Comparison of ENCODE assay signal across 9 cellular contexts in the genomic region with DNA sequence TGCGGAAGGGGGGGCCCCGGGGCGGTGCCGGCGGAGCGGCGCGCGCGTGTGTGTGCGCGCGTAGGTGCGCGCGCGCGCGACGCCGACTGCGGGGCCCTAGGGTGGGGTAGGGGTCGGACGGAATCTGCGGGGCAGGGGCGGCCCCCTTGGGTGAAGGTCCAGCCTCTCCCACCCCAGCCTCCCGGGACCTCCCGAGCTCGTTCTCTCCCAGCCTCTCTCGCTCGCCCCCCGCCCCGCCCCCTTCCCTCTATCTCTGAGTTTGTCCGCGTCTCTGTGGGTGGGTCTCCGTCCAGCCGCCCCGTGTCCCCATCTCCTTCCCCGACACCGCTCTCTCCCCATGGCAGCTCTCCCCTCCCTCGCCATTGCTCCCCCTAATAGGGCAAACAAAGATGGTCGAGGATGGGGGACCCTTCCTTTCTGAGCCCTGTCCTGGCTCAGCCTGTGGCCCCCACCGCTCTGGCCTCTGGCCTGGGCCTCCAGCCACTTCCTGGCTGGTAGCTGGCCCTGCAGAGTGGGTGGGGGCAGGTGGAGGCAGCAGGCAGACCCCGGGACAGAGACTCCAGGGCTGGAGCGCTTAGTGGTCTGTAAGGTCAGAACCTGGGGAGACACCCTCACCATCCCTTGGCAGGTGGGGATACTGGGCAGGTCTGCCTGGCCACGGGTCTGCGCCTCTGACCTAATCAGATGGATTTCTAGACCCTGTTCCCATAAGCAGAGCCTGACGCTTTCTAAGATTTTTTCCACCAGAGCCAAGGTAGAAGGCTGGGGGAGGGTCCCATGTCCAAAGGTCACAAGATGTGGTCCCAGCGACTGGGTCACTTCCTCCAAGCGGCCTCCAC. TPM values are rescaled to one million over a fixed set of nuclear protein-coding genes. Genes with fewer than 3 reads are reported as not detected.
DNase-seq lines count a peak whose midpoint lies in the region; ATAC-seq lines count a peak whose summit lies in the region.
"Had no signal": no experiment of that assay in that cellular context is flagged by ENCODE, and none has a peak within 500 bp of the region (broad histone marks: within the 10 kb centered on the region; RNA-seq: fewer than 3 reads in every experiment).

No MANE protein-coding gene starts in this region.

- H3K9ac ChIP-seq in duodenal mucosa (ENCODE audit: low read depth in 1 of 2, low read length in 2 of 2) (no peak overlapping the region), mucosa of rectum (ENCODE audit: low read depth in 1 of 2, low read length in 2 of 2) (peak overlapping the region; percentile 12 to 52)

- intact Hi-C loops in activated naive CD4-positive, alpha-beta T cell treated with anti-CD3 and anti-CD28 coated beads for 36 hours (cut with micrococcal nuclease): no loop called here

- ATAC-seq in HG02588 (IDR thresholded peaks at IDR 0.05; ENCODE audit: unreplicated experiment): no peak
- ATAC-seq in GM19452 (IDR thresholded peaks at IDR 0.05; ENCODE audit: unreplicated experiment): no peak

- H3K9me3 ChIP-seq in duodenal mucosa (ENCODE audit: control insufficient read depth in 1 of 2, low read length in 2 of 2) (no peaks in the 10 kb centered on the region), mucosa of rectum (ENCODE audit: control insufficient read depth in 2 of 2, low read length in 2 of 2) (no peaks in the 10 kb centered on the region)

- H3K27me3 Mint-ChIP-seq in activated naive CD4-positive, alpha-beta T cell treated with anti-CD3 and anti-CD28 coated beads for 36 hours (ENCODE audit: low read depth): no peaks in the 10 kb centered on the region

- H3K4me3 ChIP-seq in duodenal mucosa (ENCODE audit: low read depth in 1 of 2, low read length in 2 of 2): peak overlapping the region; percentile 60 to 62
- peak overlapping the region; percentile 61 to 64 for H3K4me3 ChIP-seq in mucosa of rectum (ENCODE audit: low read length in 2 of 2)
- peak overlapping the region; percentile 87 for H3K4me3 ChIP-seq in urinary bladder (ENCODE audit: low read depth, low read length)

- H3K4me1 ChIP-seq in duodenal mucosa (ENCODE audit: control insufficient read depth in 1 of 2, insufficient read depth in 2 of 2, low read length in 2 of 2): peaks cover 9 to 17% of the 10 kb centered on the region in 2 donors
- H3K4me1 ChIP-seq in mucosa of rectum (ENCODE audit: control insufficient read depth in 2 of 2, insufficient read depth in 2 of 2, low read length in 2 of 2): peaks cover 10 to 12% of the 10 kb centered on the region in 2 donors
- H3K4me1 ChIP-seq in urinary bladder (ENCODE audit: insufficient read depth): no peaks in the 10 kb centered on the region

- no peak overlapping the region for H3K27ac ChIP-seq in duodenal mucosa (ENCODE audit: low read depth, low read length)
- no peak overlapping the region for H3K27ac ChIP-seq in mucosa of rectum (ENCODE audit: low read depth in 2 of 2, low read length in 2 of 2)
- peak overlapping the region; percentile 63 for H3K27ac ChIP-seq in urinary bladder (ENCODE audit: low read depth)

- peaks cover 27% of the 10 kb centered on the region for H3K4me1 Mint-ChIP-seq in activated naive CD4-positive, alpha-beta T cell treated with anti-CD3 and anti-CD28 coated beads for 36 hours (ENCODE audit: low read depth)

- no peak for DNase-seq in activated naive CD4-positive, alpha-beta T cell treated with anti-CD3 and anti-CD28 coated beads for 36 hours
- DNase-seq in activated naive CD4-positive, alpha-beta T cell (lab: John Stamatoyannopoulos, UW): no peak
- DNase-seq in COR-L47 (lab: John Stamatoyannopoulos, UW): no peak
- DNase-seq: DND-41 had no signal

- 7% methylated on average over 50 of the region's 50 CpGs for WGBS in urinary bladder

- H3K4me3 Mint-ChIP-seq in activated naive CD4-positive, alpha-beta T cell treated with anti-CD3 and anti-CD28 coated beads for 36 hours: peak overlapping the region; percentile 66

- no peak overlapping the region for H3K27ac Mint-ChIP-seq in activated naive CD4-positive, alpha-beta T cell treated with anti-CD3 and anti-CD28 coated beads for 36 hours

- H3K36me3 Mint-ChIP-seq in activated naive CD4-positive, alpha-beta T cell treated with anti-CD3 and anti-CD28 coated beads for 36 hours (ENCODE audit: low read depth): no peaks in the 10 kb centered on the region

- H3K27me3 ChIP-seq in duodenal mucosa (ENCODE audit: control insufficient read depth in 1 of 2, insufficient read depth in 2 of 2, low read length in 2 of 2): peaks cover 27 to 33% of the 10 kb centered on the region in 2 donors
- peaks cover 16 to 37% of the 10 kb centered on the region in 2 donors for H3K27me3 ChIP-seq in mucosa of rectum (ENCODE audit: control insufficient read depth in 2 of 2, insufficient read depth in 2 of 2, low read length in 2 of 2)

- CTCF ChIA-PET in activated naive CD4-positive, alpha-beta T cell treated with anti-CD3 and anti-CD28 coated beads for 36 hours (lab: Charles Lee): interaction anchor here (1.4 to 1.6 kb wide), 3 partner anchors 13 to 27 kb away, joined by 3 to 5 read pairs (median 3); no protein-coding TSS in a partner anchor

- no peaks in the 10 kb centered on the region for H3K9me3 Mint-ChIP-seq in activated naive CD4-positive, alpha-beta T cell treated with anti-CD3 and anti-CD28 coated beads for 36 hours

- H3K36me3 ChIP-seq in duodenal mucosa (ENCODE audit: control insufficient read depth in 1 of 2, insufficient read depth in 2 of 2, low read length in 2 of 2) (no peaks in the 10 kb centered on the region), mucosa of rectum (ENCODE audit: control insufficient read depth in 2 of 2, insufficient read depth in 2 of 2, low read length in 2 of 2) (no peaks in the 10 kb centered on the region), urinary bladder (ENCODE audit: insufficient read depth) (no peaks in the 10 kb centered on the region)

RNA-seq across cellular contexts. Expression of gene PRR5, which starts 32.9 kb away (rescaled TPM):
- total RNA-seq in activated naive CD4-positive, alpha-beta T cell treated with anti-CD3 and anti-CD28 coated beads for 36 hours: 10 to 100 TPM in 1 of 2 experiments, 1 to 10 TPM in 1; 7.9 to 10.2 TPM
- 13.9 TPM for total RNA-seq in urinary bladder
- polyA plus RNA-seq in urinary bladder: 28.1 TPM

Comparison
In these comparisons a context has a peak if more than half of its experiments do, and no peak if none do; other contexts are left out.
1. H3K9ac ChIP-seq: peak in mucosa of rectum (2 of 2); none in duodenal mucosa (0 of 2).
2. Peak in every context shown above with its lines, with median percentiles within 50 percentile points of each other: H3K4me3 ChIP-seq.